In genomic region chr17:46159686-46160085, GRCh38 we compare ENCODE assay signal across 9 cellular contexts. TPM values are rescaled to one million over a fixed set of nuclear protein-coding genes. Genes with fewer than 3 reads are reported as not detected.
DNase-seq lines count a peak whose midpoint lies in the region; ATAC-seq and TF ChIP-seq lines count a peak whose summit lies in the region.
"Had no signal": no experiment of that assay in that cellular context is flagged by ENCODE, and none has a peak within 500 bp of the region (broad histone marks: within the 10 kb centered on the region; RNA-seq: fewer than 3 reads in every experiment).

No MANE protein-coding gene starts in this region.

- H3K27ac ChIP-seq in RWPE2 (ENCODE audit: poor library complexity, severe bottlenecking) = no peak overlapping the region
- peak overlapping the region in 1 of 2 donors; percentile 32 for H3K27ac ChIP-seq in uterus

- no peaks in the 10 kb centered on the region for H3K9me3 ChIP-seq in RWPE2 (ENCODE audit: severe bottlenecking)
- H3K9me3 ChIP-seq in uterus = no peaks in the 10 kb centered on the region

- ATAC-seq in RWPE2 (ENCODE audit: low read depth) (peak; percentile 35; the same call in 1 of the 3 replicates), HG03571 (IDR thresholded peaks at IDR 0.05; ENCODE audit: unreplicated experiment) (no peak), GM21390 (IDR thresholded peaks at IDR 0.05; ENCODE audit: unreplicated experiment) (no peak)

- TF ChIP-seq CTCF in RWPE2 (IDR thresholded peaks at IDR 0.05; ENCODE audit: poor library complexity, severe bottlenecking) (no peak), fibroblast of mammary gland (conservative IDR thresholded peaks at IDR 0.05; ENCODE audit: control insufficient read depth, insufficient read depth, low read depth, low read length) (no peak), uterus (IDR thresholded peaks at IDR 0.05) (no peak)

- DNase-seq in GM04503 (ENCODE audit: low read depth) (peak; percentile 31), RWPE2 (ENCODE audit: low spot score) (no peak), fibroblast of mammary gland (ENCODE audit: low read depth) (peak; percentile 78), renal cortical epithelial cell (ENCODE audit: low read depth) (peak; percentile 84), uterus (no peak)
- DNase-seq: NCI-H1105 treated with DMSO at 0.1 percent for 48 hours; stimulated activated naive CD4-positive, alpha-beta T cell had no signal

- H3K36me3 ChIP-seq in RWPE2 (ENCODE audit: low read depth) (peaks cover 13% of the 10 kb centered on the region; the same call in 1 of the 2 replicates), uterus (no peaks in the 10 kb centered on the region)

- H3K4me3 ChIP-seq in RWPE2 (ENCODE audit: severe bottlenecking) (no peak overlapping the region), fibroblast of mammary gland (ENCODE audit: control insufficient read depth, low read depth, low read length) (no peak overlapping the region), uterus (no peak overlapping the region)

- H3K4me1 ChIP-seq in RWPE2 (ENCODE audit: insufficient read depth, poor library complexity, severe bottlenecking) = peaks cover 48% of the 10 kb centered on the region
- peaks cover under 1 to 12% of the 10 kb centered on the region in 2 donors for H3K4me1 ChIP-seq in uterus

- H3K27me3 ChIP-seq in RWPE2 (ENCODE audit: insufficient read depth, poor library complexity, severe bottlenecking) (no peaks in the 10 kb centered on the region), uterus (no peaks in the 10 kb centered on the region)

- TF ChIP-seq POLR2A in uterus (IDR thresholded peaks at IDR 0.05) = no peak

- intact Hi-C loops in uterus (cut with DNase I; ENCODE audit: low total_unique reads) = loop anchor here (10.0 kb wide), 1 partner anchor 75 kb away; no protein-coding TSS in a partner anchor

RNA-seq across cellular contexts. Expression of gene KANSL1, which starts 33.5 kb away (rescaled TPM):
- total RNA-seq in renal cortical epithelial cell (58.3 and 132 TPM in 2 replicates), uterus (100 to 1,000 TPM in 3 of 4 donors, 10 to 100 TPM in 1; 55.8 to 192 (median 146) TPM)

Comparison
In these comparisons a context has a peak if more than half of its experiments do, and no peak if none do; other contexts are left out.
1. DNase-seq: peak in GM04503 (single experiment), fibroblast of mammary gland (single experiment) and renal cortical epithelial cell (single experiment); none in RWPE2 (single experiment) and uterus (0 of 2).